In the genomic region with DNA sequence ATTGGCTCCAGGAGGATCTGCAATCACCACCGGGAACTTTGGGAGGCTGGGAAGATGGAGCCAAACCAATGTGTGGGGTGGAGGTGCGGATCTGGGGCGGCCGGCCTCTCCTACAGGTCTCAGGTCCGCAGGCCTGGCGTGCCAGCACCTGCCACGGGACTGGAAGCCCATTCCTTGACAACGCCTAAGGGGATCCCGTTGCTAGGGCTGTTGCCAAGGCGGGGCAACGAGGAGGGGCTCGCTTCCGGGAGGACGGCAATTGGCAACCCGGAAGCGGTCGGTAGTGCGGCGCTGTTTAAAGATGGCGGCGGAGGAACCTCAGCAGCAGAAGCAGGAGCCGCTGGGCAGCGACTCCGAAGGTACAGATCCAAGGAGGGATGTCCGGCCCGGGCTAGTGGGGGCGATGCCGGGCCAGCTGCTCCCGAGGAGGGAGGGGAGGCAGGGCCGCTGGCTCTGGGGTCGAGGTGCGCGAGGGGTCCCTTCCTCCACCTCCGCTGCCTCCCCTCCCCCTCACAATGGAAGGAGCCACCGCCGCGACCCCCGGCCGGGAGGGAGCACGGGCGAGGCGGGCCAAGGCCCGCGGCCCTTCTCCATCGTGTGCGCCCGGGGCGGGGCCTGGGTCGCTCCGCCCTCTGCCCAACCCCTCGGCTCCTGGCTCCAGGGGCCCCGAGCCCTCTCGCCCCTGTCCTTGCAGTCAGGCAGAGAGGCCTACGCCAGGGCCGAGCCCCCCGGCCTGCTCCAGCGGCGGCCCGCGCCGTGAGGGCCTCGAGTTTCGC, we compare ENCODE assay signal across 8 cellular contexts.
A peak's percentile ranks its signal among the peaks of the same experiment; 100 is the strongest.
DNase-seq lines count a peak whose midpoint lies in the region; ATAC-seq lines count a peak whose summit lies in the region.

TSS of gene OTUB1 (plus strand) at position 283 of the 776 bp plus-strand sequence. CDS start at position 302, 19 bp downstream.

- peak within 1 kb of the TSS; percentile 65 for H3K27ac ChIP-seq in ACC112 (ENCODE audit: low read depth, low read length)

- peaks cover 29% of the 10 kb centered on the region for H3K79me2 ChIP-seq in ACC112 (ENCODE audit: control insufficient read depth, insufficient read depth, low read length, unreplicated experiment)

- H3K27me3 ChIP-seq in ACC112 (ENCODE audit: insufficient read depth, low read length), result no peaks in the 10 kb centered on the region

- peaks cover 11% of the 10 kb centered on the region; the same call in 1 of the 2 replicates for H3K36me3 ChIP-seq in ACC112 (ENCODE audit: insufficient read depth, low read length)

- H2AFZ ChIP-seq in ACC112 (ENCODE audit: low read length, unreplicated experiment), result peak within 1 kb of the TSS; percentile 83

- DNase-seq in NCI-H226 (peak; percentile 92), iris pigment epithelial cell (ENCODE audit: low read depth) (peak; percentile 88)
- peak; percentile 67 to 79 (median 73) for DNase-seq in activated CD4-positive, CD25-positive, alpha-beta regulatory T cell (lab: John Stamatoyannopoulos, UW)
- peak; percentile 84 for DNase-seq in central memory CD4-positive, alpha-beta T cell
- DNase-seq in stimulated activated CD4-positive, alpha-beta T cell treated with anti-CD3 and anti-CD28 coated beads, Interleukin-12 subunit alpha, Interleukin-12 subunit beta, amount 100 ng/mL, for 24 hours (ENCODE audit: low read depth in 2 of 2), result peak; percentile 76 to 85

- peak; percentile 72 for ATAC-seq in GM18873 (IDR thresholded peaks at IDR 0.05; ENCODE audit: low FRiP score, unreplicated experiment)
- peak; percentile 74 for ATAC-seq in HG03159 (IDR thresholded peaks at IDR 0.05; ENCODE audit: unreplicated experiment)

- peak within 1 kb of the TSS; percentile 80 for H3K4me3 ChIP-seq in ACC112 (ENCODE audit: low read depth, low read length)

- H3K4me1 ChIP-seq in ACC112 (ENCODE audit: control insufficient read depth, insufficient read depth, low read length, unreplicated experiment), result peaks cover 16% of the 10 kb centered on the region

Comparison
In these comparisons a context has a peak if more than half of its experiments do, and no peak if none do; other contexts are left out.
1. Peak in every context shown above with its lines: DNase-seq, ATAC-seq, H3K4me3 ChIP-seq and H3K27ac ChIP-seq.